ENCODE assay signal across 17 cellular contexts in the genomic region with DNA sequence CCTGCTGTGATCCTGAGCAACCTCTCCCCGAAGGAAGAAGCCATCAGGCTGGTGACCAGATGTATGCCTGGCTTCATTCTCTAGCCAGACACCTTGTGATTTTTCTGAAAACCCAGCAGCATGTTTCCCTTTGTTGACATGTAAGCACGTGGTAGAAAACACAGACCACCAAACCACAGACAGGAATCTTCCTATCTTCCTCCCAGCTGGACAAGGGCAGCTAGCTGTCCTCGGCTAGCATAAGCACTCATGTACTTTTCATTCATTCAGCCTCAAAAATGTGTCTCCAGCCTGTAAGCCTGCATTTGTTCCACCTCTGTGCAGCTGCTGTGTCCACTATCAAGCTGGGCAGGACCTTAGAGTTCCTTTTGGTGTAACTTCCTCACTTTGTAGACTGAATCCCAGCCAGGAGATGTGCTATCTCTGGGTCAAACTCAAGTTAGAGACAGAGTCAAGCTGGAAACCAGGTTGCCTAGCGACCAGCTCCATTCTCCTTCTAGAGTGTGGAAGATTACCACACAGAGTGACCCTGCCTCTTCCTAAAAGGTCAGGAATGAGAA. TPM values are rescaled to one million over a fixed set of nuclear protein-coding genes. Genes with fewer than 3 reads are reported as not detected.
A peak's percentile ranks its signal among the peaks of the same experiment; 100 is the strongest.
DNase-seq lines count a peak whose midpoint lies in the region; ATAC-seq and TF ChIP-seq lines count a peak whose summit lies in the region.
"Had no signal": no experiment of that assay in that cellular context is flagged by ENCODE, and none has a peak within 500 bp of the region (broad histone marks: within the 10 kb centered on the region; RNA-seq: fewer than 3 reads in every experiment).

No MANE protein-coding gene starts in this region.

- 0 out of 2 replicates have a peak, but pooled peaks cover 7% of the 10 kb centered on the region for H3K9me2 ChIP-seq in GM23338 (ENCODE audit: insufficient read depth)

- H3K4me3 Mint-ChIP-seq in GM23338 (no peak overlapping the region), Caco-2 (ENCODE audit: unreplicated experiment) (no peak overlapping the region)
- H3K4me3 Mint-ChIP-seq: central memory CD8-positive, alpha-beta T cell; stimulated activated memory B cell treated with anti-CD40 and anti-IgM and Interleukin-4, amounts not matched to agents 10 μg/mL and 1 μg/mL and 100 μg/mL, for 72 hours; T-cell had no signal

- no peaks in the 10 kb centered on the region for H3K79me2 ChIP-seq in GM23338 (replicated peaks; ENCODE audit: insufficient read depth)

- TF ChIP-seq CTCF in GM23338 (conservative IDR thresholded peaks at IDR 0.05; ENCODE audit: low read depth in 2 of 2), result no peak
- TF ChIP-seq CTCF in body of pancreas (IDR thresholded peaks at IDR 0.05), result no peak
- no peak for TF ChIP-seq CTCF in Caco-2 (IDR thresholded peaks at IDR 0.05; ENCODE audit: insufficient read depth in 1 of 2, low read depth in 1 of 2, low read length in 1 of 2, severe bottlenecking in 1 of 2, unreplicated experiment in 1 of 2)

- H3K9me3 Mint-ChIP-seq in GM23338 (no peaks in the 10 kb centered on the region), Caco-2 (ENCODE audit: unreplicated experiment) (no peaks in the 10 kb centered on the region)
- H3K9me3 Mint-ChIP-seq: central memory CD8-positive, alpha-beta T cell; IgD-negative memory B cell; stimulated activated memory B cell treated with anti-CD40 and anti-IgM and Interleukin-4, amounts not matched to agents 10 μg/mL and 1 μg/mL and 100 μg/mL, for 72 hours; T-cell had no signal

- intact Hi-C loops in body of pancreas (cut with DNase I), result no loop called here
- intact Hi-C loops in right cardiac atrium (cut with DNase I), result no loop called here
- intact Hi-C loops in Caco-2 (cut with micrococcal nuclease; ENCODE audit: unreplicated experiment), result no loop called here

- CTCF ChIA-PET in Caco-2 (lab: Charles Lee), result interaction anchor here (1.0 to 1.3 kb wide), 2 partner anchors 45 to 59 kb away, joined by 4 to 7 read pairs; no protein-coding TSS in a partner anchor

- DNase-seq in GM23338 (ENCODE audit: low spot score), result no peak
- DNase-seq in body of pancreas, result peak in 1 of 4 donors; percentile 53
- peak in 2 of 3 donors; percentile 67 to 73 for DNase-seq in right cardiac atrium
- peak; percentile 67 for DNase-seq in retina
- DNase-seq in HuH-7.5 (ENCODE audit: low spot score), result no peak
- no peak for DNase-seq in Ammon's horn (ENCODE audit: low spot score)
- DNase-seq in Caco-2, result no peak
- DNase-seq in NCI-H1694 treated with DMSO at 0.1 percent for 48 hours (lab: John Stamatoyannopoulos, UW), result no peak
- DNase-seq: activated CD4-positive, alpha-beta T cell treated with anti-CD3 and anti-CD28 coated beads, Interleukin-2, amount 50 U/mL, for 48 hours; activated gamma-delta T cell; C1 segment of cervical spinal cord; NCI-H1930; stimulated activated CD4-positive, alpha-beta T cell treated with anti-CD3 and anti-CD28 coated beads, Interleukin-2, amount 100 ng/mL, for 24 hours; T-cell had no signal

- no peaks in the 10 kb centered on the region for H4K20me1 ChIP-seq in GM23338 (replicated peaks; ENCODE audit: insufficient read depth)

- 0 out of 2 replicates have a peak, but pooled peaks cover 4% of the 10 kb centered on the region for H3F3A ChIP-seq in GM23338 (replicated peaks; ENCODE audit: low read depth)

- no peak for TF ChIP-seq POLR2A in body of pancreas (IDR thresholded peaks at IDR 0.05)

- H3K27ac Mint-ChIP-seq in GM23338, result no peak overlapping the region
- H3K27ac Mint-ChIP-seq in Caco-2 (ENCODE audit: unreplicated experiment), result no peak overlapping the region
- H3K27ac Mint-ChIP-seq: IgD-negative memory B cell; stimulated activated memory B cell treated with anti-CD40 and anti-IgM and Interleukin-4, amounts not matched to agents 10 μg/mL and 1 μg/mL and 100 μg/mL, for 72 hours had no signal

- BruUV-seq in Caco-2 (replicated peaks; lab: Mats Ljungman, UMichigan), result no TSS peak

- POLR2A ChIA-PET in Caco-2 (lab: Charles Lee), result interaction anchor here (0.5 kb wide), 1 partner anchor 140 kb away, joined by 6 read pairs; a partner anchor contains a TSS

- ATAC-seq in GM23338 (peak; percentile 15; the same call in 1 of the 3 replicates), body of pancreas (peak; percentile 38), right cardiac atrium (peak; percentile 76 to 91)
- ATAC-seq: T-cell had no signal

- H3K4me1 Mint-ChIP-seq in GM23338 (peaks cover 33% of the 10 kb centered on the region), Caco-2 (ENCODE audit: low read depth, unreplicated experiment) (no peaks in the 10 kb centered on the region)
- H3K4me1 Mint-ChIP-seq: central memory CD8-positive, alpha-beta T cell; IgD-negative memory B cell; stimulated activated memory B cell treated with anti-CD40 and anti-IgM and Interleukin-4, amounts not matched to agents 10 μg/mL and 1 μg/mL and 100 μg/mL, for 72 hours had no signal

- whole genome bisulfite sequencing in body of pancreas, 2 donors, result 56 to 57% methylated on average over 4 of the region's 4 CpGs
- 25% methylated on average over 4 of the region's 4 CpGs for WGBS in right cardiac atrium

- H3K4me1 ChIP-seq in GM23338 (ENCODE audit: insufficient read depth) (peaks cover 30% of the 10 kb centered on the region), body of pancreas (no peaks in the 10 kb centered on the region), right cardiac atrium (ENCODE audit: control insufficient read depth, insufficient read depth, low read length) (no peaks in the 10 kb centered on the region), Caco-2 (peaks cover 7% of the 10 kb centered on the region; the same call in 1 of the 2 replicates)

- H3K9me3 ChIP-seq in body of pancreas (no peaks in the 10 kb centered on the region), right cardiac atrium (ENCODE audit: control insufficient read depth, low read length) (no peaks in the 10 kb centered on the region), Caco-2 (no peaks in the 10 kb centered on the region)

- peak overlapping the region; percentile 32; the same call in 1 of the 2 replicates for H2AFZ ChIP-seq in GM23338

- no peak overlapping the region for H3K4me2 ChIP-seq in GM23338

- no peak overlapping the region for H3K4me3 ChIP-seq in GM23338
- H3K4me3 ChIP-seq in body of pancreas, result no peak overlapping the region
- H3K4me3 ChIP-seq in right cardiac atrium (ENCODE audit: low read length), result no peak overlapping the region
- H3K4me3 ChIP-seq in Caco-2 (ENCODE audit: low read depth, low read length), result no peak overlapping the region

- H3K27me3 Mint-ChIP-seq in GM23338 (ENCODE audit: insufficient read depth, low read depth, poor library complexity) (peaks cover 15% of the 10 kb centered on the region), Caco-2 (ENCODE audit: insufficient read depth, unreplicated experiment) (no peaks in the 10 kb centered on the region)

- H3K27me3 ChIP-seq in GM23338 (ENCODE audit: insufficient read depth), result peaks cover 7% of the 10 kb centered on the region; the same call in 1 of the 2 replicates
- H3K27me3 ChIP-seq in body of pancreas, result no peaks in the 10 kb centered on the region
- no peaks in the 10 kb centered on the region for H3K27me3 ChIP-seq in right cardiac atrium (ENCODE audit: control insufficient read depth, insufficient read depth)
- H3K27me3 ChIP-seq in Caco-2 (replicated peaks; ENCODE audit: control insufficient read depth, insufficient read depth, low read length), result no peaks in the 10 kb centered on the region; the same call in 1 of the 2 replicates

- H3K36me3 ChIP-seq in GM23338 (ENCODE audit: insufficient read depth) (no peaks in the 10 kb centered on the region), body of pancreas (replicated peaks in 1 of 2; ENCODE audit: insufficient read depth in 1 of 2, low read depth in 2 of 2) (no peaks in the 10 kb centered on the region), Caco-2 (ENCODE audit: control insufficient read depth, insufficient read depth, low read length) (no peaks in the 10 kb centered on the region)

- no peak overlapping the region for H3K27ac ChIP-seq in GM23338 (ENCODE audit: low read depth)
- H3K27ac ChIP-seq in body of pancreas, result no peak overlapping the region
- no peak overlapping the region for H3K27ac ChIP-seq in right cardiac atrium (ENCODE audit: low read length)

- no peaks in the 10 kb centered on the region for H3K36me3 Mint-ChIP-seq in GM23338 (ENCODE audit: low read depth)
- H3K36me3 Mint-ChIP-seq in Caco-2 (ENCODE audit: insufficient read depth, unreplicated experiment), result no peaks in the 10 kb centered on the region
- H3K36me3 Mint-ChIP-seq: stimulated activated memory B cell treated with anti-CD40 and anti-IgM and Interleukin-4, amounts not matched to agents 10 μg/mL and 1 μg/mL and 100 μg/mL, for 72 hours; T-cell had no signal

TF ChIP-seq in GM23338, 12 proteins besides CTCF, POLR2A, EP300 and RAD21 (continues in another document):
- TF ChIP-seq JUNB (IDR thresholded peaks at IDR 0.05; ENCODE audit: unreplicated experiment) (no peak), STAT1 (IDR thresholded peaks at IDR 0.05; ENCODE audit: unreplicated experiment) (no peak), NANOG (IDR thresholded peaks at IDR 0.05; ENCODE audit: borderline replicate concordance) (no peak), ZNF331 (CRISPR knock-in tag; IDR thresholded peaks at IDR 0.05; ENCODE audit: low read depth) (no peak), POLR2AphosphoS5 (IDR thresholded peaks at IDR 0.05; ENCODE audit: low read depth) (no peak), CREB1 (CRISPR knock-in tag; IDR thresholded peaks at IDR 0.05; ENCODE audit: low read depth) (no peak)
- TF ChIP-seq, protein P1, sequence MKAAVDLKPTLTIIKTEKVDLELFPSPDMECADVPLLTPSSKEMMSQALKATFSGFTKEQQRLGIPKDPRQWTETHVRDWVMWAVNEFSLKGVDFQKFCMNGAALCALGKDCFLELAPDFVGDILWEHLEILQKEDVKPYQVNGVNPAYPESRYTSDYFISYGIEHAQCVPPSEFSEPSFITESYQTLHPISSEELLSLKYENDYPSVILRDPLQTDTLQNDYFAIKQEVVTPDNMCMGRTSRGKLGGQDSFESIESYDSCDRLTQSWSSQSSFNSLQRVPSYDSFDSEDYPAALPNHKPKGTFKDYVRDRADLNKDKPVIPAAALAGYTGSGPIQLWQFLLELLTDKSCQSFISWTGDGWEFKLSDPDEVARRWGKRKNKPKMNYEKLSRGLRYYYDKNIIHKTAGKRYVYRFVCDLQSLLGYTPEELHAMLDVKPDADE (IDR thresholded peaks at IDR 0.05), result no peak

RNA-seq across cellular contexts. Expression of a gene that starts 7.2 kb away (rescaled TPM):
- total RNA-seq in GM23338 (2014; rRNA removed; shearing (Covaris generic)), result 18.4 and 22.2 TPM in 2 replicates
- polyA plus RNA-seq in GM23338 (2016; fragmentation: Nextera tagmentation; extraction: Ambion mirVana), result 7.1 and 8.4 TPM in 2 replicates
- 10 to 100 TPM; 10.1 to 22.1 TPM for total RNA-seq in body of pancreas
- 10 to 100 TPM in 3 of 4 donors, 1 to 10 TPM in 1; 5.0 to 34.1 (median 19.3) TPM for total RNA-seq in right cardiac atrium
- polyA plus RNA-seq in right cardiac atrium, result 6.6 TPM
- total RNA-seq in Caco-2 (2022), result 44.0 and 58.9 TPM in 2 replicates

Comparison
In these comparisons a context has a peak if more than half of its experiments do, and no peak if none do; other contexts are left out.
1. ATAC-seq: peak in every context shown above with its lines; median percentile 84 in right cardiac atrium; 38 in body of pancreas; 15 in GM23338.
2. DNase-seq: peak in right cardiac atrium (2 of 3) and retina (single experiment); none in GM23338 (single experiment), HuH-7.5 (single experiment), Ammon's horn (single experiment), Caco-2 (0 of 2) and NCI-H1694 treated with DMSO at 0.1 percent for 48 hours (single experiment).